In the genomic region with DNA sequence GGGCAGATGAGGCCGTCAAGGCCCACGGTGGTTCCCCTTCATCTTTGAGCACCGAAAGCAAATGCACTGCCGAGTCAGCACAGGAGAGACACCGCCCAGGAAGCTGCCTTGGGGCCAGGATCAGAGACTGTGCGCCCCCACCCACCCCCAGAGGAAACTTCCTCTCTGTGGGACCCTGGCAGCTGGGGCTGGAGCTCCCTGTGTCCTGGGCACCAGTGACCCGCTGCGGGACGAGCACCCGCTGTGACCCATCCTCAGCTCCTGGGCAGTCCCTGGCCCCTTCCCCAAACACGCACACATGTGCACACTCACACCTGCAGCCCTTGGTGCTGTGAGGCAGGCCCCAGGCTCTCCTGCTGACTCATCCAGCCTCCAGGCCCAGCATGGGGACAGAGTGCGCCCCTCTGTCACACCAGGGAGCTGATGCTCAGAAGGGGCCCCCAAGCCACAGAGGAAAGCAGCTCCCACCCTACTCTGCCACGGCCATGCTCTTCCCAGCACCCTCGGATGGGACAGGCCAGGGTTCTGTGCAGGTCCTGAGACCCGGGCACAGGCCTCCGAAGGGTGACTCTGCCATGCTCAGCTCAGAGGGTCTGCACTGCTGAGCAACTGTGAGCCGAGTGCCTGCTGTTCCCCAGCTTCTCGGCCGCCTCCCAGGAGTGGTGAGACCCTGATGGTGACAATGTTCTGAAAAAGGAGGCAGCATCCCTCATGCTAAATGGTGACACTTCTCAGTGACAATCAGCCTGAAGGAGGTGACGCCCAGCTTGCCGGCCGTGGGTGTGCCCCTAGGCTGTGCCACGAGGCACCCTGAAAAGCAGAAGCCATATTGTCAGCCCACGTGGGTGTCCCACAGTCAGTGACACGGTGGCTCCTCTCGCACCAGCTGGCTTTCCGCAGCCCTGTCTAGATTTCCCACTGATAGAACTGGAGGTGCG, we compare ENCODE assay signal across 8 cellular contexts. TPM values are rescaled to one million over a fixed set of nuclear protein-coding genes. Genes with fewer than 3 reads are reported as not detected.
DNase-seq lines count a peak whose midpoint lies in the region; ATAC-seq, FAIRE-seq and TF ChIP-seq lines count a peak whose summit lies in the region.

No MANE protein-coding gene starts in this region.

- intact Hi-C loops in esophagus muscularis mucosa (cut with DNase I): no loop called here

- H3K9ac ChIP-seq in BLaER1: peak overlapping the region; percentile 72; the same call in 1 of the 2 replicates

- H3K4me3 ChIP-seq in BLaER1 (peak overlapping the region; percentile 29), esophagus muscularis mucosa (peak overlapping the region in 1 of 4 donors; percentile 18)

- TF ChIP-seq POLR2A in esophagus muscularis mucosa (IDR thresholded peaks at IDR 0.05; ENCODE audit: low read depth): no peak

- H3K27ac ChIP-seq in BLaER1 (peak overlapping the region; percentile 97), esophagus muscularis mucosa (replicated peaks in 1 of 4) (peak overlapping the region; percentile 87 to 99 (median 98))

- peak; percentile 35 for ATAC-seq in HG02885 (IDR thresholded peaks at IDR 0.05; ENCODE audit: poor library complexity, unreplicated experiment)

- TF ChIP-seq CTCF in esophagus muscularis mucosa (IDR thresholded peaks at IDR 0.05): no peak

- FAIRE-seq in urothelium cell line (lab: Jason Lieb, UNC): no peak

- H3K4me2 ChIP-seq in BLaER1: peak overlapping the region; percentile 95

- TF ChIP-seq EP300 in esophagus muscularis mucosa (IDR thresholded peaks at IDR 0.05): no peak

- 60% methylated on average over 27 of the region's 28 CpGs for WGBS in esophagus muscularis mucosa

- H3K36me3 ChIP-seq in BLaER1 (peaks cover 10% of the 10 kb centered on the region), esophagus muscularis mucosa (no peaks in the 10 kb centered on the region)

- peak; percentile 67 to 76 for DNase-seq in activated CD4-positive, alpha-beta T cell treated with anti-CD3 and anti-CD28 coated beads, Interleukin-2, amount 50 U/mL, for 4 hours
- no peak for DNase-seq in esophagus muscularis mucosa (ENCODE audit: extremely low spot score)
- DNase-seq in stimulated activated CD8-positive, alpha-beta memory T cell treated with anti-CD3 and anti-CD28 coated beads, Interleukin-4, amount 100 ng/mL, for 48 hours: peak; percentile 83
- DNase-seq in NCI-H2196 (lab: John Stamatoyannopoulos, UW; ENCODE audit: unreplicated experiment): no peak
- DNase-seq in COR-L47 (lab: John Stamatoyannopoulos, UW): no peak
- no peak for DNase-seq in urothelium cell line (ENCODE audit: low spot score)

- H4K20me1 ChIP-seq in BLaER1: peaks cover 80% of the 10 kb centered on the region

- H3K9me3 ChIP-seq in BLaER1 (no peaks in the 10 kb centered on the region), esophagus muscularis mucosa (no peaks in the 10 kb centered on the region)

- H3K4me1 ChIP-seq in BLaER1: peaks cover 89% of the 10 kb centered on the region
- peaks cover 62 to 94% (median 84%) of the 10 kb centered on the region in 4 donors for H3K4me1 ChIP-seq in esophagus muscularis mucosa

- H3K27me3 ChIP-seq in BLaER1: no peaks in the 10 kb centered on the region
- no peaks in the 10 kb centered on the region for H3K27me3 ChIP-seq in esophagus muscularis mucosa

RNA-seq across cellular contexts. Expression of gene PIEZO1, which starts 3.6 kb away (rescaled TPM):
- 100 to 1,000 TPM; 140 to 298 (median 182) TPM for total RNA-seq in esophagus muscularis mucosa

RNA-seq across cellular contexts. Expression of gene CDT1, which starts 22.2 kb away (rescaled TPM):
- 1 to 10 TPM in 1 of 4 donors, under 1 TPM in 2, not detected in 1; 0.17 to 1.4 (median 0.34) TPM for total RNA-seq in esophagus muscularis mucosa

RNA-seq across cellular contexts. Expression of gene APRT, which starts 30.3 kb away (rescaled TPM):
- 100 to 1,000 TPM in 2 of 4 donors, 10 to 100 TPM in 2; 60.6 to 141 (median 98.6) TPM for total RNA-seq in esophagus muscularis mucosa

Comparison
In these comparisons a context has a peak if more than half of its experiments do, and no peak if none do; other contexts are left out.
1. DNase-seq: peak in activated CD4-positive, alpha-beta T cell treated with anti-CD3 and anti-CD28 coated beads, Interleukin-2, amount 50 U/mL, for 4 hours (2 of 2) and stimulated activated CD8-positive, alpha-beta memory T cell treated with anti-CD3 and anti-CD28 coated beads, Interleukin-4, amount 100 ng/mL, for 48 hours (single experiment); none in esophagus muscularis mucosa (single experiment), NCI-H2196 (single experiment), COR-L47 (single experiment) and urothelium cell line (single experiment).